In the genomic region with DNA sequence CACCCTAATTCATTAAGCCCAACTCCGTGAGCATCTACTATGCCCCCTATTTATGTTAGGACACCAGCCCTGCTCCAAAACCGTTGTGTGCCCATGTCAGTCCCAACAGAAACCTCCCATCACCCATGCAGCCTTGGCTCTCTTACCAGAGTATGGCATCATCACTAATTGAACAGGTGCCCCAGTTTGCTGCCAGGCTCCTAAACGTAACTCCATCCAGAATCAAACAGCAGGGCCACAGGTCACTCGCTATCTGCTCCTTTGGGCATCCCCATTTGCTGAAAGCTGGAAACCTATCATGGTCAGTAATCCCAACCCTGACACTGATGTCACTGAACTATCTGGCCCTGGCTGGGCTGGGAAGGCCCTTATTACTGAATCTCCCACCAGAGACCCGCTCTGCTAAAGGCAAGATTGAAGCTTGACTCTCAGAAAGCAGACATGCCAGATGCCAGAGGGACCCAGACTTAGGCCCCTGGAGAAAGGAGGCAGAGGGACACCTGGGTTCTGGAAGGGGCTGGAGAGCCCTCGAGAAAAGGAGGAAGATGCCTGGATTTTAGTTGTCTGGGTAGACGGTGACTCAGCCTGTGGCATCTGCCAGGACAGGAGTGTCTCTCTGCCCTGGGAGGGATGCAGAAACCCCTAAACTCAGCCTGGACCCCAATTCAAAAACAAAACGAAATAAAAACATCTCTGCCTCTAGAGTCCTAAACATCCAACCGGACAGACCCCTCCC, we compare ENCODE assay signal across 8 cellular contexts. TPM values are rescaled to one million over a fixed set of nuclear protein-coding genes. Genes with fewer than 3 reads are reported as not detected.
DNase-seq lines count a peak whose midpoint lies in the region; ATAC-seq, FAIRE-seq and TF ChIP-seq lines count a peak whose summit lies in the region.

No MANE protein-coding gene starts in this region.

- peaks cover 0 to 16% (median 0%) of the 10 kb centered on the region in 11 donors for H3K9me3 Mint-ChIP-seq in naive thymus-derived CD4-positive, alpha-beta T cell

- no peaks in the 10 kb centered on the region for H4K20me1 ChIP-seq in Karpas-422 (ENCODE audit: insufficient read depth, low read depth, low read length)

- ATAC-seq in naive thymus-derived CD4-positive, alpha-beta T cell, result peak; percentile 31
- no peak for ATAC-seq in HG03342 (IDR thresholded peaks at IDR 0.05; ENCODE audit: unreplicated experiment)
- ATAC-seq in HG02981 (IDR thresholded peaks at IDR 0.05; ENCODE audit: unreplicated experiment), result no peak
- no peak for ATAC-seq in GM21447 (IDR thresholded peaks at IDR 0.05; ENCODE audit: unreplicated experiment)

- no peak for DNase-seq in AG09309 (ENCODE audit: low read depth)
- no peak for DNase-seq in Karpas-422
- DNase-seq in naive thymus-derived CD4-positive, alpha-beta T cell, result no peak
- DNase-seq in frontal cortex (ENCODE audit: low spot score in 2 of 2), result no peak

- intact Hi-C loops in naive thymus-derived CD4-positive, alpha-beta T cell (cut with micrococcal nuclease), result loop anchor here in 1 of 2 donors (1.0 to 2.0 kb wide), 2 partner anchors 46 to 88 kb away; partner anchors contain the start of gene GTF2H4

- POLR2A ChIA-PET in naive thymus-derived CD4-positive, alpha-beta T cell (lab: Charles Lee), result interaction anchor here (0.7 to 1.8 kb wide), 5 partner anchors 8 to 468 kb away, joined by 3 to 5 read pairs (median 5); no protein-coding TSS in a partner anchor

- peaks cover 5 to 85% (median 12%) of the 10 kb centered on the region in 5 donors for H3K27me3 Mint-ChIP-seq in naive thymus-derived CD4-positive, alpha-beta T cell

- H3K4me3 ChIP-seq in AG09309 (ENCODE audit: control insufficient read depth, low read depth, low read length) (peak overlapping the region; percentile 28; the same call in 1 of the 2 replicates), Karpas-422 (ENCODE audit: low read length) (peak overlapping the region; percentile 65), ectodermal cell (ENCODE audit: insufficient read depth, low read depth, low read length) (peak overlapping the region; percentile 35)
- peak overlapping the region; percentile 62 for H3K4me3 ChIP-seq in naive thymus-derived CD4-positive, alpha-beta T cell (ENCODE audit: low read length)

- FAIRE-seq in frontal cortex (lab: Jason Lieb, UNC), result no peak

- H3K4me1 Mint-ChIP-seq in naive thymus-derived CD4-positive, alpha-beta T cell, result peaks cover 3 to 37% (median 27%) of the 10 kb centered on the region in 7 donors

- no peak overlapping the region for H3K27ac ChIP-seq in Karpas-422 (ENCODE audit: low read length)
- no peak overlapping the region for H3K27ac ChIP-seq in ectodermal cell (ENCODE audit: insufficient read depth, low read depth, low read length, poor library complexity, severe bottlenecking)
- peak overlapping the region; percentile 50 for H3K27ac ChIP-seq in naive thymus-derived CD4-positive, alpha-beta T cell (ENCODE audit: low read depth, low read length)

- no peaks in the 10 kb centered on the region for H3K9me2 ChIP-seq in Karpas-422 (replicated peaks; ENCODE audit: insufficient read depth, low read length)

- peaks cover 0 to 3% (median 0%) of the 10 kb centered on the region in 5 donors for H3K36me3 Mint-ChIP-seq in naive thymus-derived CD4-positive, alpha-beta T cell

- H3K27ac Mint-ChIP-seq in naive thymus-derived CD4-positive, alpha-beta T cell, result peak overlapping the region in 8 of 9 donors; percentile 37 to 91 (median 81)

- H3K4me3 Mint-ChIP-seq in naive thymus-derived CD4-positive, alpha-beta T cell, result peak overlapping the region; percentile 51 to 91 (median 84)

- H3K9me3 ChIP-seq in Karpas-422 (ENCODE audit: low read length) (no peaks in the 10 kb centered on the region), ectodermal cell (ENCODE audit: control insufficient read depth, low read length) (no peaks in the 10 kb centered on the region)
- H3K9me3 ChIP-seq in naive thymus-derived CD4-positive, alpha-beta T cell (ENCODE audit: control insufficient read depth in 2 of 3, low read length in 3 of 3), result no peaks in the 10 kb centered on the region

- H3K4me2 ChIP-seq in Karpas-422 (ENCODE audit: low read depth, low read length, poor library complexity, severe bottlenecking), result peak overlapping the region; percentile 70

- peak overlapping the region; percentile 66 for H3K9ac ChIP-seq in Karpas-422 (ENCODE audit: low read length)

- H3K36me3 ChIP-seq in Karpas-422 (ENCODE audit: insufficient read depth, low read length) (no peaks in the 10 kb centered on the region), ectodermal cell (ENCODE audit: control insufficient read depth, insufficient read depth, low read length) (no peaks in the 10 kb centered on the region)
- no peaks in the 10 kb centered on the region for H3K36me3 ChIP-seq in naive thymus-derived CD4-positive, alpha-beta T cell (ENCODE audit: control insufficient read depth in 2 of 3, insufficient read depth in 3 of 3, low read length in 3 of 3)

- H3K27me3 ChIP-seq in Karpas-422 (ENCODE audit: low read length), result no peaks in the 10 kb centered on the region
- peaks cover 38% of the 10 kb centered on the region for H3K27me3 ChIP-seq in ectodermal cell (ENCODE audit: control insufficient read depth, insufficient read depth, low read length, poor library complexity, severe bottlenecking)
- no peaks in the 10 kb centered on the region for H3K27me3 ChIP-seq in naive thymus-derived CD4-positive, alpha-beta T cell (ENCODE audit: control insufficient read depth in 2 of 2, insufficient read depth in 2 of 2, low read length in 2 of 2)

- no peak for TF ChIP-seq CTCF in AG09309 (IDR thresholded peaks at IDR 0.05; ENCODE audit: control insufficient read depth, insufficient read depth, low read depth, low read length, missing control alignments)

- 79 to 80% methylated on average over 8 to 9 of the region's 9 CpGs for WGBS in ectodermal cell, 2 experiments

- H3K79me2 ChIP-seq in Karpas-422 (ENCODE audit: low read length), result no peaks in the 10 kb centered on the region

- CTCF ChIA-PET in naive thymus-derived CD4-positive, alpha-beta T cell (lab: Charles Lee), result interaction anchor here (0.8 kb wide), 1 partner anchor 41 kb away, joined by 3 read pairs; the partner anchor contains the start of gene VARS2

- H3K4me1 ChIP-seq in Karpas-422 (ENCODE audit: low read length) (peaks cover 15% of the 10 kb centered on the region), ectodermal cell (ENCODE audit: control insufficient read depth, insufficient read depth, low read length) (peaks cover 7% of the 10 kb centered on the region)
- H3K4me1 ChIP-seq in naive thymus-derived CD4-positive, alpha-beta T cell (ENCODE audit: control insufficient read depth in 2 of 2, insufficient read depth in 2 of 2, low read length in 2 of 2), result peaks cover 5 to 12% of the 10 kb centered on the region in 2 donors

- peak overlapping the region; percentile 85; the same call in 1 of the 2 replicates for H2AFZ ChIP-seq in Karpas-422 (ENCODE audit: low read length)

RNA-seq across cellular contexts. Expression of gene MUCL3, which starts 14.0 kb away (rescaled TPM):
- not detected in 2 replicates for total RNA-seq in Karpas-422 (2014; rRNA removed; shearing (Covaris generic); ENCODE audit: low replicate concordance)
- 0.11 TPM for polyA plus RNA-seq in ectodermal cell (2013, experiment 1 of 4)
- 0.23 TPM for polyA plus RNA-seq in ectodermal cell (2013, experiment 2 of 4)
- 0.16 TPM for polyA plus RNA-seq in ectodermal cell (2013, experiment 3 of 4)
- polyA plus RNA-seq in ectodermal cell (2013, experiment 4 of 4), result 0.24 TPM
- not detected for total RNA-seq in naive thymus-derived CD4-positive, alpha-beta T cell
- not detected for polyA plus RNA-seq in naive thymus-derived CD4-positive, alpha-beta T cell
- not detected for total RNA-seq in frontal cortex

RNA-seq across cellular contexts. Expression of gene SFTA2, which starts 22.8 kb away (rescaled TPM):
- not detected in 2 replicates for total RNA-seq in Karpas-422 (2014; rRNA removed; shearing (Covaris generic); ENCODE audit: low replicate concordance)
- polyA plus RNA-seq in ectodermal cell (2013, experiment 1 of 4), result not detected
- polyA plus RNA-seq in ectodermal cell (2013, experiment 2 of 4), result not detected
- not detected for polyA plus RNA-seq in ectodermal cell (2013, experiment 3 of 4)
- polyA plus RNA-seq in ectodermal cell (2013, experiment 4 of 4), result not detected
- not detected for total RNA-seq in naive thymus-derived CD4-positive, alpha-beta T cell
- polyA plus RNA-seq in naive thymus-derived CD4-positive, alpha-beta T cell, result under 1 TPM in 1 of 2 donors, not detected in 1; 0.34 TPM
- total RNA-seq in frontal cortex, result not detected

RNA-seq across cellular contexts. Expression of gene MUC21, which starts 28.7 kb away (rescaled TPM):
- total RNA-seq in Karpas-422 (2014; rRNA removed; shearing (Covaris generic); ENCODE audit: low replicate concordance), result not detected in 2 replicates
- not detected for polyA plus RNA-seq in ectodermal cell (2013, experiment 1 of 4)
- polyA plus RNA-seq in ectodermal cell (2013, experiment 2 of 4), result not detected
- polyA plus RNA-seq in ectodermal cell (2013, experiment 3 of 4), result 0.05 TPM
- not detected for polyA plus RNA-seq in ectodermal cell (2013, experiment 4 of 4)
- not detected for total RNA-seq in naive thymus-derived CD4-positive, alpha-beta T cell
- polyA plus RNA-seq in naive thymus-derived CD4-positive, alpha-beta T cell, result not detected
- total RNA-seq in frontal cortex, result not detected

RNA-seq across cellular contexts. Expression of gene VARS2, which starts 40.8 kb away (rescaled TPM):
- total RNA-seq in Karpas-422 (2014; rRNA removed; shearing (Covaris generic); ENCODE audit: low replicate concordance), result 42.3 and 50.2 TPM in 2 replicates
- 93.5 TPM for polyA plus RNA-seq in ectodermal cell (2013, experiment 1 of 4)
- polyA plus RNA-seq in ectodermal cell (2013, experiment 2 of 4), result 91.2 TPM
- 56.0 TPM for polyA plus RNA-seq in ectodermal cell (2013, experiment 3 of 4)
- polyA plus RNA-seq in ectodermal cell (2013, experiment 4 of 4), result 65.6 TPM
- total RNA-seq in naive thymus-derived CD4-positive, alpha-beta T cell, result 10 to 100 TPM; 22.2 to 47.3 (median 37.9) TPM
- 10 to 100 TPM; 17.1 to 18.9 TPM for polyA plus RNA-seq in naive thymus-derived CD4-positive, alpha-beta T cell
- 22.4 TPM for total RNA-seq in frontal cortex

RNA-seq across cellular contexts. Expression of gene GTF2H4, which starts 46.8 kb away (rescaled TPM):
- total RNA-seq in Karpas-422 (2014; rRNA removed; shearing (Covaris generic); ENCODE audit: low replicate concordance), result 21.8 and 23.4 TPM in 2 replicates
- polyA plus RNA-seq in ectodermal cell (2013, experiment 1 of 4), result 75.3 TPM
- 80.7 TPM for polyA plus RNA-seq in ectodermal cell (2013, experiment 2 of 4)
- polyA plus RNA-seq in ectodermal cell (2013, experiment 3 of 4), result 49.6 TPM
- polyA plus RNA-seq in ectodermal cell (2013, experiment 4 of 4), result 60.3 TPM
- 10 to 100 TPM; 18.8 to 42.3 (median 32.2) TPM for total RNA-seq in naive thymus-derived CD4-positive, alpha-beta T cell
- 10 to 100 TPM in 1 of 2 donors, 1 to 10 TPM in 1; 8.0 to 12.1 TPM for polyA plus RNA-seq in naive thymus-derived CD4-positive, alpha-beta T cell
- total RNA-seq in frontal cortex, result 15.5 TPM
